12 cellular contexts compared by ENCODE assay signal in the genomic region with DNA sequence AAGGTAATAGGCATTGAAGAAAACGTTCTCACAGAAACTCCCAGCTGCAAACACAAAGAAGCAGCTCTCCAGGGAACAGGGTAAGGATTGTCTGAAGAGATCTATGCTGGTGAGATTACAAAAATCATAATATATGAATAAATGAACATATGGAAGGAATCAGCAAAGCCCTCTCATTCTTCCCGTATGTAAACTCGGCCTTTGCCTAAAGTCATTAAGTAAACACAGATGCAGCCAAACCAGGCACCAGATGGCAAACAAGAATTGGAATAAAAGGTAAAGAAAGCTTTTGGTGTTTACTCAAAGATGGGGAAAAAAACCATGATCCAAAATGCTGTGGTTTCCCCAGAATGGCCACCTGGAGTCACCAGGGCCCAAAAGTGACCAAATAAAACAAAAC.
A peak's percentile ranks its signal among the peaks of the same experiment; 100 is the strongest.
DNase-seq lines count a peak whose midpoint lies in the region; ATAC-seq and TF ChIP-seq lines count a peak whose summit lies in the region.
"Had no signal": no experiment of that assay in that cellular context is flagged by ENCODE, and none has a peak within 500 bp of the region (broad histone marks: within the 10 kb centered on the region; RNA-seq: fewer than 3 reads in every experiment).

No MANE protein-coding gene starts in this region.

- H3K4me3 ChIP-seq in body of pancreas, result no peak overlapping the region
- H3K4me3 ChIP-seq: neural progenitor cell, thoracic aorta had no signal

- DNase-seq in EL (peak; percentile 49), NCI-H2081 (lab: John Stamatoyannopoulos, UW) (peak; percentile 26 to 67), body of pancreas (peak in 3 of 4 donors; percentile 24 to 48 (median 28)), sciatic nerve (ENCODE audit: low spot score) (no peak), 8988T (no peak), NCI-H748 (lab: John Stamatoyannopoulos, UW; ENCODE audit: unreplicated experiment) (no peak)
- DNase-seq: NCI-H748 treated with DMSO at 0.1 percent for 48 hours, SHP77 treated with DMSO at 0.1 percent for 48 hours had no signal

- H3K4me3 Mint-ChIP-seq in nephron, result no peak overlapping the region
- H3K4me3 Mint-ChIP-seq: neural progenitor cell had no signal

- H3K9me3 Mint-ChIP-seq in nephron, result peaks cover 16% of the 10 kb centered on the region

- H3K36me3 Mint-ChIP-seq in nephron (ENCODE audit: low read depth), result peaks cover 19% of the 10 kb centered on the region

- 1 to 25% methylated on average over 3 of the region's 3 CpGs for WGBS in body of pancreas, 2 donors

- peak overlapping the region; percentile 63 to 79 (median 66) for H3K27ac ChIP-seq in body of pancreas
- H3K27ac ChIP-seq: neural progenitor cell, thoracic aorta had no signal

- peaks cover 52% of the 10 kb centered on the region for H3K4me1 ChIP-seq in body of pancreas
- H3K4me1 ChIP-seq: neural progenitor cell had no signal

- TF ChIP-seq POLR2A in body of pancreas (IDR thresholded peaks at IDR 0.05), result no peak

- H3K27me3 ChIP-seq in body of pancreas, result no peaks in the 10 kb centered on the region
- H3K27me3 ChIP-seq: neural progenitor cell had no signal

- ATAC-seq in body of pancreas, result peak; percentile 58
- ATAC-seq in sciatic nerve, result no peak
- ATAC-seq in GM21786 (IDR thresholded peaks at IDR 0.05; ENCODE audit: unreplicated experiment), result no peak

- H3K27me3 Mint-ChIP-seq in nephron (ENCODE audit: low read depth), result no peaks in the 10 kb centered on the region

- peaks cover 23% of the 10 kb centered on the region for H3K4me1 Mint-ChIP-seq in nephron
- H3K4me1 Mint-ChIP-seq: neural progenitor cell had no signal

- H3K9me3 ChIP-seq in body of pancreas, result no peaks in the 10 kb centered on the region
- H3K9me3 ChIP-seq: thoracic aorta had no signal

- intact Hi-C loops in body of pancreas (cut with DNase I) (no loop called here), sciatic nerve (cut with DNase I) (no loop called here)

- H3K27ac Mint-ChIP-seq in nephron, result peak overlapping the region in 2 of 3 experiments; percentile 64 to 78
- H3K27ac Mint-ChIP-seq: neural progenitor cell had no signal

- H3K36me3 ChIP-seq in body of pancreas (replicated peaks in 1 of 2; ENCODE audit: insufficient read depth in 1 of 2, low read depth in 2 of 2), result no peaks in the 10 kb centered on the region
- H3K36me3 ChIP-seq: neural progenitor cell, thoracic aorta had no signal

- peak in 1 of 7 experiments; percentile 5 for TF ChIP-seq CTCF in body of pancreas (IDR thresholded peaks at IDR 0.05)
- TF ChIP-seq CTCF in nephron (IDR thresholded peaks at IDR 0.05; ENCODE audit: unreplicated experiment in 3 of 3), result no peak

Comparison
In these comparisons a context has a peak if more than half of its experiments do, and no peak if none do; other contexts are left out.
1. DNase-seq: peak in EL (single experiment), NCI-H2081 (2 of 2) and body of pancreas (3 of 4); none in sciatic nerve (single experiment), 8988T (single experiment) and NCI-H748 (single experiment).